In the genomic region with DNA sequence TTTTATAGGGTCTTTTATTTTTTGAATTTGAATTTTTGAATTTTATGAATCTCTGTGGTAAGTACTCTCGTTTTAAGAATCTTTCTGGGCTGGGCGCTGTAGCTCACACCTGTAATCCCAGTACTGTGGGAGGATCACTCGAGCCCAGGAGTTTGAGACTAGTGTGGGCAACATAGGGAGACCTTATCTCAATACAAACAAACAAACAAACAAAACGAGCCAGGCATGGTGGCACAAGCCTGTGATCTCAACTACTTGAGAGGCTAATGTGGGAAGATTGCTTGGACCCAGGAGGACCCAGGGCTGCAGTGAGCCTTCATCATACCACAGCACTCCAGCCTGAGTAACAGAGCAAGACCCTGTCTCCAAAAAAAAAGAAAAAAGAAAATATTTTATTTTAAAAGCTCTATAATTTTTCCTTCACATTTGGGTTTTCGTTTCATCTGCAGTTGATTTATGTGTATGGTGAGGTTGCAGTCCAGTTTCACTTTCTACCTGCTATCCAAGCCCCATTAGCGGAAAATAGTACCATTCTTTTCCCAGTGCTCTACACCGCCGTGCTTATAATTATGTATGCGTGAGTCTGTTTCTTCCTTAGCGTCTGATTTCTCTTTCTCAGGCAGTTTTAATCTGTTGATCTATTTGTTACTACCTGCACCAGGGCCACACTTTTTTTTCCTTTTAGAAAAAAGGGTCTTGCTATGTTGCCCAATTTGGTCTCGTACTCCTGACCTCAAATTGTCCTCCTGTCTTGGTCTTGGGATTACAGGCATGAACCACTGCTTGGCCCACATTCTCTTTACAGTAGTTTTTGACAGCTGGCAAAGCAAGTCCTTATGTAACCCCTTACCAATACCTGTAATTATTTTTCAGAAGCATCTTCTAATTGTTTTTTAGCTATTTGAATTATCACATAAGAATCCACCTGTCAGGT, we compare ENCODE assay signal across 14 cellular contexts. TPM values are rescaled to one million over a fixed set of nuclear protein-coding genes. Genes with fewer than 3 reads are reported as not detected.
A peak's percentile ranks its signal among the peaks of the same experiment; 100 is the strongest.
DNase-seq lines count a peak whose midpoint lies in the region; ATAC-seq, FAIRE-seq and TF ChIP-seq lines count a peak whose summit lies in the region.
"Had no signal": no experiment of that assay in that cellular context is flagged by ENCODE, and none has a peak within 500 bp of the region (broad histone marks: within the 10 kb centered on the region; RNA-seq: fewer than 3 reads in every experiment).

No MANE protein-coding gene starts in this region.

- H3K4me2 ChIP-seq in HepG2 (ENCODE audit: low read depth, low read length): no peak overlapping the region
- H3K4me2 ChIP-seq: hepatocyte, SK-N-SH had no signal

- no peak for TF ChIP-seq CTCF in HepG2 (CRISPR knock-in tag; IDR thresholded peaks at IDR 0.05)
- no peak for TF ChIP-seq CTCF in right lobe of liver (IDR thresholded peaks at IDR 0.05)
- no peak for TF ChIP-seq CTCF in fibroblast of villous mesenchyme (IDR thresholded peaks at IDR 0.05; ENCODE audit: insufficient read depth, low read depth, low read length)
- no peak for TF ChIP-seq CTCF in gastroesophageal sphincter (IDR thresholded peaks at IDR 0.05)

- H3K9me3 ChIP-seq in HepG2 (ENCODE audit: low read length) (no peaks in the 10 kb centered on the region), right lobe of liver (no peaks in the 10 kb centered on the region), T-helper 17 cell (ENCODE audit: control insufficient read depth, low read length, poor library complexity, severe bottlenecking) (no peaks in the 10 kb centered on the region), gastroesophageal sphincter (no peaks in the 10 kb centered on the region)
- H3K9me3 ChIP-seq: SK-N-SH had no signal

- H3K36me3 Mint-ChIP-seq in T-helper 17 cell (ENCODE audit: low read depth): no peaks in the 10 kb centered on the region

- no peak overlapping the region for H3K4me3 ChIP-seq in HepG2 (replicated peaks in 1 of 3; ENCODE audit: insufficient read depth in 1 of 3, low read depth in 2 of 3, low read length in 3 of 3)
- no peak overlapping the region for H3K4me3 ChIP-seq in right lobe of liver
- H3K4me3 ChIP-seq in fibroblast of villous mesenchyme (ENCODE audit: low read depth, low read length): no peak overlapping the region
- H3K4me3 ChIP-seq in gastroesophageal sphincter: no peak overlapping the region
- H3K4me3 ChIP-seq: hepatocyte had no signal

- H3K9me3 Mint-ChIP-seq in stimulated activated naive CD8-positive, alpha-beta T cell treated with anti-CD3 and anti-CD28 coated beads, Interleukin-15, amount 100 ng/mL, for 72 hours: peaks cover 0 to 3% of the 10 kb centered on the region in 2 donors

- DNase-seq in HepG2 (ENCODE audit: low spot score) (no peak), right lobe of liver (no peak), T-helper 17 cell (no peak), fibroblast of villous mesenchyme (ENCODE audit: low read depth) (peak; percentile 13), hepatic stellate cell (ENCODE audit: low spot score) (no peak), COLO668 (lab: John Stamatoyannopoulos, UW; ENCODE audit: unreplicated experiment) (no peak)
- no peak for DNase-seq in stimulated activated naive CD8-positive, alpha-beta T cell treated with anti-CD3 and anti-CD28 coated beads, Interleukin-15, amount 100 ng/mL, for 72 hours
- DNase-seq: NCI-H524 treated with DMSO at 0.1 percent for 48 hours, SK-N-SH had no signal

- POLR2A ChIA-PET in HepG2 (lab: Yijun Ruan, JAX): interaction anchor here (1.3 kb wide), 2 partner anchors 11 to 20 kb away, joined by 3 read pairs; no protein-coding TSS in a partner anchor

- peaks cover 98% of the 10 kb centered on the region for H3K79me2 ChIP-seq in HepG2 (ENCODE audit: insufficient read depth, low read length)

- TF ChIP-seq EP300 in HepG2 (IDR thresholded peaks at IDR 0.05; ENCODE audit: low read depth in 2 of 2, low read length in 2 of 2) (no peak), HepG2 (CRISPR knock-in tag; IDR thresholded peaks at IDR 0.05; ENCODE audit: borderline replicate concordance) (no peak), gastroesophageal sphincter (IDR thresholded peaks at IDR 0.05) (no peak)

- H3K4me1 Mint-ChIP-seq in T-helper 17 cell: peaks cover 38% of the 10 kb centered on the region
- peaks cover 63% of the 10 kb centered on the region for H3K4me1 Mint-ChIP-seq in stimulated activated naive CD8-positive, alpha-beta T cell treated with anti-CD3 and anti-CD28 coated beads, Interleukin-15, amount 100 ng/mL, for 72 hours

- H4K20me1 ChIP-seq in HepG2 (ENCODE audit: insufficient read depth, low read length): peaks cover 89% of the 10 kb centered on the region

- no peak overlapping the region for H3K27ac Mint-ChIP-seq in T-helper 17 cell
- no peak overlapping the region for H3K27ac Mint-ChIP-seq in stimulated activated naive CD8-positive, alpha-beta T cell treated with anti-CD3 and anti-CD28 coated beads, Interleukin-15, amount 100 ng/mL, for 72 hours

- intact Hi-C loops in HepG2 (cut with micrococcal nuclease; ENCODE audit: unreplicated experiment) (no loop called here), right lobe of liver (cut with DNase I) (no loop called here)

- CTCF ChIA-PET in HepG2 (lab: Yijun Ruan, JAX; ENCODE audit: low intra/inter-chr PET ratio, low total read pairs): no interaction called here

- H3K4me1 ChIP-seq in HepG2 (ENCODE audit: insufficient read depth, low read length) (peaks cover 84% of the 10 kb centered on the region), right lobe of liver (peaks cover 0 to 33% (median 12%) of the 10 kb centered on the region in 4 donors), gastroesophageal sphincter (no peaks in the 10 kb centered on the region)

- H3K27me3 ChIP-seq in HepG2 (ENCODE audit: control insufficient read depth in 1 of 2, insufficient read depth in 2 of 2, low read length in 2 of 2): no peaks in the 10 kb centered on the region
- no peaks in the 10 kb centered on the region for H3K27me3 ChIP-seq in right lobe of liver
- H3K27me3 ChIP-seq in gastroesophageal sphincter: no peaks in the 10 kb centered on the region
- H3K27me3 ChIP-seq: hepatocyte had no signal

- H3K4me3 Mint-ChIP-seq in T-helper 17 cell: peak overlapping the region; percentile 70
- H3K4me3 Mint-ChIP-seq in stimulated activated naive CD8-positive, alpha-beta T cell treated with anti-CD3 and anti-CD28 coated beads, Interleukin-15, amount 100 ng/mL, for 72 hours: peak overlapping the region; percentile 24 to 27

- TF ChIP-seq RAD21 in HepG2 (CRISPR knock-in tag; IDR thresholded peaks at IDR 0.05): no peak

- 78% methylated on average over 11 of the region's 11 CpGs for WGBS in HepG2 (ENCODE audit: low lambda C conversion rate)
- WGBS in right lobe of liver (ENCODE audit: insufficient coverage, low coverage, low lambda C conversion rate, missing lambda C conversion rate): 72% methylated on average over 11 of the region's 11 CpGs
- WGBS in gastroesophageal sphincter (ENCODE audit: low coverage in 1 of 2), 2 donors: 80 to 87% methylated on average over 8 to 9 of the region's 11 CpGs

- H3K27me3 Mint-ChIP-seq in T-helper 17 cell: no peaks in the 10 kb centered on the region
- H3K27me3 Mint-ChIP-seq in stimulated activated naive CD8-positive, alpha-beta T cell treated with anti-CD3 and anti-CD28 coated beads, Interleukin-15, amount 100 ng/mL, for 72 hours: no peaks in the 10 kb centered on the region

- in situ Hi-C loops in HepG2 (cut with HindIII; ENCODE audit: extremely low pct_ligation_motif_present, low pct_unique_long_range_greater_than_20kb): no loop called here

- no TSS peak for BruUV-seq in HepG2 (replicated peaks; lab: Mats Ljungman, UMichigan)

- ATAC-seq in HepG2 (no peak), right lobe of liver (no peak), T-helper 17 cell (no peak), gastroesophageal sphincter (no peak)
- ATAC-seq in stimulated activated naive CD8-positive, alpha-beta T cell treated with anti-CD3 and anti-CD28 coated beads, Interleukin-15, amount 100 ng/mL, for 72 hours: no peak

- H3K27ac ChIP-seq in HepG2 (ENCODE audit: extremely low read length, insufficient read depth, low read length) (no peak overlapping the region), right lobe of liver (no peak overlapping the region), gastroesophageal sphincter (no peak overlapping the region)
- H3K27ac ChIP-seq: hepatocyte, RWPE1 had no signal

- no peak overlapping the region for H3K9ac ChIP-seq in HepG2 (ENCODE audit: insufficient read depth, low read depth, low read length)
- H3K9ac ChIP-seq: SK-N-SH had no signal

- TF ChIP-seq POLR2A in HepG2 (IDR thresholded peaks at IDR 0.05; ENCODE audit: insufficient read depth in 1 of 2, low read depth in 2 of 2, low read length in 2 of 2): no peak
- TF ChIP-seq POLR2A in right lobe of liver (IDR thresholded peaks at IDR 0.05): no peak
- no peak for TF ChIP-seq POLR2A in gastroesophageal sphincter (IDR thresholded peaks at IDR 0.05)

- no peak overlapping the region for H2AFZ ChIP-seq in HepG2 (ENCODE audit: low read length)
- H2AFZ ChIP-seq: hepatocyte had no signal

- no peak for FAIRE-seq in HepG2 (lab: Jason Lieb, UNC)
- FAIRE-seq: bronchial epithelial cell, urothelium cell line had no signal

- H3K36me3 ChIP-seq in HepG2 (replicated peaks in 1 of 2; ENCODE audit: control insufficient read depth in 1 of 2, insufficient read depth in 2 of 2, low read length in 2 of 2): peaks cover 3 to 9% of the 10 kb centered on the region in 2 experiments; a peak in 3 of 5 replicates
- H3K36me3 ChIP-seq in right lobe of liver: no peaks in the 10 kb centered on the region
- no peaks in the 10 kb centered on the region for H3K36me3 ChIP-seq in gastroesophageal sphincter

RNA-seq across cellular contexts. Expression of gene TRIM24, which starts 21.7 kb away (rescaled TPM):
- 106 and 118 TPM in 2 replicates for total RNA-seq in HepG2 (2016; rRNA removed; fragmentation: Illumina TruSeq; extraction: Trizol)
- total RNA-seq in HepG2 (2016; cell fraction: cytosol; rRNA removed; fragmentation: Illumina TruSeq; extraction: Trizol; ENCODE audit: low read depth): 122 and 139 TPM in 2 replicates
- 99.4 and 119 TPM in 2 replicates for total RNA-seq in HepG2 (2016; cell fraction: insoluble cytoplasmic fraction; rRNA removed; fragmentation: Illumina TruSeq; extraction: Trizol)
- total RNA-seq in HepG2 (2016; cell fraction: membrane; rRNA removed; fragmentation: Illumina TruSeq; extraction: Trizol): 66.5 and 76.0 TPM in 2 replicates
- 103 and 118 TPM in 2 replicates for total RNA-seq in HepG2 (2016; cell fraction: nucleus; rRNA removed; fragmentation: Illumina TruSeq; extraction: Trizol)
- polyA plus RNA-seq in HepG2 (2011; rRNA removed): 70.3 and 100 TPM in 2 replicates
- polyA plus RNA-seq in HepG2 (2011; cell fraction: cytosol; rRNA removed): 34.7 and 45.8 TPM in 2 replicates
- 47.7 and 50.1 TPM in 2 replicates for polyA plus RNA-seq in HepG2 (2011; cell fraction: nucleus; rRNA removed)
- polyA plus RNA-seq in HepG2 (2012): 45.5 and 53.7 TPM in 2 replicates
- polyA plus RNA-seq in HepG2 (2016; cell fraction: cytosol; fragmentation: Illumina TruSeq; extraction: Trizol; ENCODE audit: low read depth): 3.2 and 3.5 TPM in 2 replicates
- 140 and 150 TPM in 2 replicates for polyA plus RNA-seq in HepG2 (2016; cell fraction: insoluble cytoplasmic fraction; fragmentation: Illumina TruSeq; extraction: Trizol; ENCODE audit: low read depth)
- 12.3 and 15.0 TPM in 2 replicates for polyA plus RNA-seq in HepG2 (2016; cell fraction: membrane; fragmentation: Illumina TruSeq; extraction: Trizol; ENCODE audit: low read depth)
- 118 and 128 TPM in 2 replicates for polyA plus RNA-seq in HepG2 (2016; cell fraction: nucleus; fragmentation: Illumina TruSeq; extraction: Trizol; ENCODE audit: insufficient read depth, low read depth)
- polyA minus RNA-seq in HepG2 (2011; rRNA and poly(A)+ RNA removed; ENCODE audit: low replicate concordance): 19.6 and 88.1 TPM in 2 replicates
- polyA minus RNA-seq in HepG2 (2011; cell fraction: cytosol; rRNA and poly(A)+ RNA removed): 86.8 and 89.8 TPM in 2 replicates
- polyA minus RNA-seq in HepG2 (2011; cell fraction: nucleus; rRNA and poly(A)+ RNA removed): 194 and 209 TPM in 2 replicates
- 10 to 100 TPM; 14.5 to 18.9 (median 16.5) TPM for total RNA-seq in right lobe of liver
- total RNA-seq in T-helper 17 cell: 10 to 100 TPM; 14.3 to 16.6 TPM
- total RNA-seq in fibroblast of villous mesenchyme: 10.3 and 10.4 TPM in 2 replicates
- total RNA-seq in gastroesophageal sphincter: 10 to 100 TPM; 13.9 to 16.2 (median 14.1) TPM
